In the genomic region with DNA sequence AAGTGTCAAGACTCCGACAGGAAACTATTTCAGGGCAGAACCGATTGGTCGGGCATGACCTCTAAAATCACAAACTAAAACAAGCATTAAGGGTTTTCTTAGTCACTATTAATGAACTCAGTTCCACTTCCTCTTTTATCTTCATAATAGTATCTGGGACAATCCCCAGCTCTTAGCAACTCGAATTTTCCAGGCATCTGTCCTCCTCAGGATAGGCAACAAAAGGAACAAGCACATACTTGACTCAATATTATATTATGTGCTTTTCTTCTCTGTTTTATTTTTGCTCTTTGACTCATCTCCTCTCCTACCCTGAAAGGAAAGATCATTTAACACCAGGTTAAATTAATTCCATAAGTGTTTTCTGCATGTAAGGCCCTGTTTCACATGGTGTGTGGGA, we compare ENCODE assay signal across 12 cellular contexts.
DNase-seq lines count a peak whose midpoint lies in the region; ATAC-seq and TF ChIP-seq lines count a peak whose summit lies in the region.
"Had no signal": no experiment of that assay in that cellular context is flagged by ENCODE, and none has a peak within 500 bp of the region (broad histone marks: within the 10 kb centered on the region; RNA-seq: fewer than 3 reads in every experiment).

No MANE protein-coding gene starts in this region.

- no peaks in the 10 kb centered on the region for H3K9me3 ChIP-seq in prostate gland
- no peaks in the 10 kb centered on the region for H3K9me3 ChIP-seq in heart left ventricle

- DNase-seq in GM12864 (ENCODE audit: low read depth) (peak; percentile 50), NCI-H446 (lab: John Stamatoyannopoulos, UW) (no peak), prostate gland (ENCODE audit: low spot score) (no peak), AML-193 (lab: John Stamatoyannopoulos, UW) (no peak), heart left ventricle (no peak)
- DNase-seq: activated gamma-delta T cell treated with Interleukin-2 at 50 U/mL for 16 hours, naive B cell, NCI-H2029 treated with DMSO at 0.1 percent for 48 hours, T-cell had no signal

- WGBS in prostate gland, result 53% methylated on average over 4 of the region's 4 CpGs
- 52 to 66% (median 58%) methylated on average over 4 of the region's 4 CpGs for WGBS in heart left ventricle, 4 donors

- H3K36me3 ChIP-seq in prostate gland (no peaks in the 10 kb centered on the region), heart left ventricle (no peaks in the 10 kb centered on the region)

- ATAC-seq in GM21447 (IDR thresholded peaks at IDR 0.05; ENCODE audit: unreplicated experiment), result peak; percentile 96
- ATAC-seq in HG03469 (IDR thresholded peaks at IDR 0.05; ENCODE audit: unreplicated experiment), result peak; percentile 83
- peak; percentile 87 for ATAC-seq in esophagus mucosa
- ATAC-seq in heart left ventricle, result no peak
- ATAC-seq: T-cell had no signal

- H3K4me3 ChIP-seq in GM12864 (ENCODE audit: low read depth, low read length), result no peak overlapping the region
- H3K4me3 ChIP-seq in prostate gland, result no peak overlapping the region
- H3K4me3 ChIP-seq in heart left ventricle, result no peak overlapping the region

- H3K4me1 ChIP-seq in prostate gland (replicated peaks), result no peaks in the 10 kb centered on the region
- H3K4me1 ChIP-seq in heart left ventricle, result peaks cover 0 to 18% (median 2%) of the 10 kb centered on the region in 12 donors

- TF ChIP-seq POLR2A in prostate gland (IDR thresholded peaks at IDR 0.05) (no peak), heart left ventricle (IDR thresholded peaks at IDR 0.05) (no peak)

- H3K27me3 ChIP-seq in prostate gland (replicated peaks; ENCODE audit: insufficient read depth) (no peaks in the 10 kb centered on the region), heart left ventricle (no peaks in the 10 kb centered on the region)

- no peak overlapping the region for H3K27ac ChIP-seq in prostate gland
- H3K27ac ChIP-seq in heart left ventricle, result peak overlapping the region in 1 of 12 donors; percentile 49

- intact Hi-C loops in prostate gland (cut with DNase I), result no loop called here
- intact Hi-C loops in heart left ventricle (cut with DNase I), result no loop called here

- no peak for TF ChIP-seq CTCF in GM12864 (IDR thresholded peaks at IDR 0.05; ENCODE audit: low read depth, low read length, missing control alignments)
- no peak for TF ChIP-seq CTCF in prostate gland (IDR thresholded peaks at IDR 0.05)
- TF ChIP-seq CTCF in heart left ventricle (IDR thresholded peaks at IDR 0.05), result no peak

Comparison
In these comparisons a context has a peak if more than half of its experiments do, and no peak if none do; other contexts are left out.
1. ATAC-seq: peak in GM21447 (single experiment), HG03469 (single experiment) and esophagus mucosa (single experiment); none in heart left ventricle (0 of 4).